ENCODE assay signal across 25 cellular contexts in genomic region chr17:66569572-66569971, GRCh38.
"Had no signal": no experiment of that assay in that cellular context is flagged by ENCODE, and none has a peak within 500 bp of the region (broad histone marks: within the 10 kb centered on the region; RNA-seq: fewer than 3 reads in every experiment).

No MANE protein-coding gene starts in this region.

- H3K36me3 ChIP-seq: neural progenitor cell, ovary, right lobe of liver, sigmoid colon, stomach, thoracic aorta, thyroid gland, tibial nerve, upper lobe of left lung, vagina had no signal

- H3K4me1 ChIP-seq: psoas muscle, right lobe of liver, thyroid gland had no signal

- H3K27ac ChIP-seq: neural progenitor cell, ovary, parathyroid adenoma, psoas muscle, right lobe of liver, sigmoid colon, stomach, thoracic aorta, thyroid gland, tibial nerve, upper lobe of left lung, vagina had no signal

- H3K4me2 ChIP-seq: neural progenitor cell had no signal

- H2AFZ ChIP-seq: neural progenitor cell, parathyroid adenoma had no signal

- DNase-seq: natural killer cell; occipital lobe; ovary; psoas muscle; right cardiac atrium; right lobe of liver; sigmoid colon; small intestine; stimulated activated CD4-positive, alpha-beta T cell treated with anti-CD3 and anti-CD28 coated beads, Interleukin-15, amount 100 ng/mL, for 24 hours; stimulated activated CD4-positive, alpha-beta T cell treated with anti-CD3 and anti-CD28 coated beads, Interleukin-2, amount 100 ng/mL, for 24 hours; stimulated activated CD4-positive, alpha-beta T cell treated with anti-CD3 and anti-CD28 coated beads, Interleukin-2, amount 100 ng/mL, for 48 hours; stimulated activated CD4-positive, alpha-beta T cell treated with anti-CD3 and anti-CD28 coated beads, Interleukin-4, amount 100 ng/mL, for 24 hours; stimulated activated naive B cell treated with anti-CD40 and anti-IgM and Interleukin-4, amounts not matched to agents 10 μg/mL and 1 μg/mL and 100 μg/mL, for 72 hours; stimulated activated naive CD4-positive, alpha-beta T cell treated with Interleukin-2 at 50 U/mL for 16 hours; stomach; thyroid gland; trophoblast cell; upper lobe of left lung had no signal

- H3K9me3 ChIP-seq: ovary, psoas muscle, right lobe of liver, sigmoid colon, stomach, thoracic aorta, thyroid gland, tibial nerve, upper lobe of left lung, vagina had no signal

- H3K27me3 ChIP-seq: neural progenitor cell, ovary, right lobe of liver, sigmoid colon, stomach, thyroid gland, tibial nerve, upper lobe of left lung, vagina had no signal

- FAIRE-seq: small intestine, urothelium cell line had no signal

- H3K4me3 ChIP-seq: neural progenitor cell, ovary, psoas muscle, right lobe of liver, sigmoid colon, stomach, thoracic aorta, thyroid gland, tibial nerve, upper lobe of left lung, vagina had no signal

- H3K79me2 ChIP-seq: parathyroid adenoma had no signal

- H3K9ac ChIP-seq: neural progenitor cell, parathyroid adenoma had no signal

- ATAC-seq: natural killer cell; psoas muscle; right cardiac atrium; right lobe of liver; stimulated activated effector memory CD8-positive, alpha-beta T cell treated with anti-CD3 and anti-CD28 coated beads, Interleukin-12 subunit alpha, Interleukin-12 subunit beta, amount 100 ng/mL, for 72 hours; stimulated activated naive B cell treated with anti-CD40 and anti-IgM and Interleukin-4, amounts not matched to agents 10 μg/mL and 1 μg/mL and 100 μg/mL, for 72 hours had no signal
